In genomic region chr7:128645844-128646243, GRCh38 we compare ENCODE assay signal across 1 cellular context. TPM values are rescaled to one million over a fixed set of nuclear protein-coding genes. Genes with fewer than 3 reads are reported as not detected.
"Had no signal": no experiment of that assay in that cellular context is flagged by ENCODE, and none has a peak within 500 bp of the region (broad histone marks: within the 10 kb centered on the region; RNA-seq: fewer than 3 reads in every experiment).

No MANE protein-coding gene starts in this region.

RNA-seq across cellular contexts. Expression of gene GARIN1A, which starts 26.2 kb away (rescaled TPM):
- total RNA-seq: epithelial cell of proximal tubule had no signal
